Comparison of ENCODE assay signal across 2 cellular contexts in genomic region chr12:53391667-53392244, GRCh38.
TF ChIP-seq lines count a peak whose summit lies in the region.

No MANE protein-coding gene starts in this region.

TF ChIP-seq in liver, 16 proteins besides CTCF, POLR2A, EP300 and RAD21:
- peak in 1 of 2 donors; percentile 16 for TF ChIP-seq RXRA (IDR thresholded peaks at IDR 0.05)
- TF ChIP-seq, protein P1, sequence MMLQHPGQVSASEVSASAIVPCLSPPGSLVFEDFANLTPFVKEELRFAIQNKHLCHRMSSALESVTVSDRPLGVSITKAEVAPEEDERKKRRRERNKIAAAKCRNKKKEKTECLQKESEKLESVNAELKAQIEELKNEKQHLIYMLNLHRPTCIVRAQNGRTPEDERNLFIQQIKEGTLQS (IDR thresholded peaks at IDR 0.05), result no peak
- no peak for TF ChIP-seq FOXA2 (IDR thresholded peaks at IDR 0.05)
- TF ChIP-seq JUND (IDR thresholded peaks at IDR 0.05), result no peak
- no peak for TF ChIP-seq EGR1 (IDR thresholded peaks at IDR 0.05; ENCODE audit: low read depth in 2 of 2)
- no peak for TF ChIP-seq FOXA1 (IDR thresholded peaks at IDR 0.05)
- TF ChIP-seq, protein P2, sequence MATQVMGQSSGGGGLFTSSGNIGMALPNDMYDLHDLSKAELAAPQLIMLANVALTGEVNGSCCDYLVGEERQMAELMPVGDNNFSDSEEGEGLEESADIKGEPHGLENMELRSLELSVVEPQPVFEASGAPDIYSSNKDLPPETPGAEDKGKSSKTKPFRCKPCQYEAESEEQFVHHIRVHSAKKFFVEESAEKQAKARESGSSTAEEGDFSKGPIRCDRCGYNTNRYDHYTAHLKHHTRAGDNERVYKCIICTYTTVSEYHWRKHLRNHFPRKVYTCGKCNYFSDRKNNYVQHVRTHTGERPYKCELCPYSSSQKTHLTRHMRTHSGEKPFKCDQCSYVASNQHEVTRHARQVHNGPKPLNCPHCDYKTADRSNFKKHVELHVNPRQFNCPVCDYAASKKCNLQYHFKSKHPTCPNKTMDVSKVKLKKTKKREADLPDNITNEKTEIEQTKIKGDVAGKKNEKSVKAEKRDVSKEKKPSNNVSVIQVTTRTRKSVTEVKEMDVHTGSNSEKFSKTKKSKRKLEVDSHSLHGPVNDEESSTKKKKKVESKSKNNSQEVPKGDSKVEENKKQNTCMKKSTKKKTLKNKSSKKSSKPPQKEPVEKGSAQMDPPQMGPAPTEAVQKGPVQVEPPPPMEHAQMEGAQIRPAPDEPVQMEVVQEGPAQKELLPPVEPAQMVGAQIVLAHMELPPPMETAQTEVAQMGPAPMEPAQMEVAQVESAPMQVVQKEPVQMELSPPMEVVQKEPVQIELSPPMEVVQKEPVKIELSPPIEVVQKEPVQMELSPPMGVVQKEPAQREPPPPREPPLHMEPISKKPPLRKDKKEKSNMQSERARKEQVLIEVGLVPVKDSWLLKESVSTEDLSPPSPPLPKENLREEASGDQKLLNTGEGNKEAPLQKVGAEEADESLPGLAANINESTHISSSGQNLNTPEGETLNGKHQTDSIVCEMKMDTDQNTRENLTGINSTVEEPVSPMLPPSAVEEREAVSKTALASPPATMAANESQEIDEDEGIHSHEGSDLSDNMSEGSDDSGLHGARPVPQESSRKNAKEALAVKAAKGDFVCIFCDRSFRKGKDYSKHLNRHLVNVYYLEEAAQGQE (IDR thresholded peaks at IDR 0.05), result no peak
- TF ChIP-seq SP1 (IDR thresholded peaks at IDR 0.05), result peak; percentile 13
- no peak for TF ChIP-seq NR2F2 (IDR thresholded peaks at IDR 0.05)
- TF ChIP-seq YY1 (IDR thresholded peaks at IDR 0.05), result no peak
- TF ChIP-seq HNF4A (conservative IDR thresholded peaks at IDR 0.05), result peak; percentile 71
- TF ChIP-seq, protein P3, sequence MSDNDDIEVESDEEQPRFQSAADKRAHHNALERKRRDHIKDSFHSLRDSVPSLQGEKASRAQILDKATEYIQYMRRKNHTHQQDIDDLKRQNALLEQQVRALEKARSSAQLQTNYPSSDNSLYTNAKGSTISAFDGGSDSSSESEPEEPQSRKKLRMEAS (IDR thresholded peaks at IDR 0.05), result no peak
- no peak for TF ChIP-seq HNF4G (IDR thresholded peaks at IDR 0.05)
- no peak for TF ChIP-seq GABPA (IDR thresholded peaks at IDR 0.05 in 1 of 2, conservative IDR thresholded peaks at IDR 0.05 in 1 of 2)
- TF ChIP-seq ZBTB33 (IDR thresholded peaks at IDR 0.05), result no peak

TF ChIP-seq in HepG2, 621 proteins besides CTCF, POLR2A, EP300 and RAD21:
- TF ChIP-seq KAT8 (CRISPR knock-in tag; IDR thresholded peaks at IDR 0.05) (no peak), SMAD1 (CRISPR knock-in tag; IDR thresholded peaks at IDR 0.05; ENCODE audit: borderline replicate concordance, low read depth) (no peak), TBX3 (IDR thresholded peaks at IDR 0.05; ENCODE audit: borderline replicate concordance) (no peak), POLR2G (IDR thresholded peaks at IDR 0.05; ENCODE audit: low read depth, low read length) (no peak), NR2F2 (IDR thresholded peaks at IDR 0.05; ENCODE audit: borderline replicate concordance, low read depth) (no peak), ZNF446 (CRISPR knock-in tag; IDR thresholded peaks at IDR 0.05) (no peak), ZNF564 (CRISPR knock-in tag; IDR thresholded peaks at IDR 0.05) (no peak), ZNF530 (CRISPR knock-in tag; IDR thresholded peaks at IDR 0.05; ENCODE audit: low read depth) (no peak), RXRA (CRISPR knock-in tag; IDR thresholded peaks at IDR 0.05) (no peak), TOE1 (CRISPR knock-in tag; IDR thresholded peaks at IDR 0.05) (no peak), THAP11 (CRISPR knock-in tag; IDR thresholded peaks at IDR 0.05) (no peak), MIER3 (CRISPR knock-in tag; IDR thresholded peaks at IDR 0.05; ENCODE audit: borderline replicate concordance) (no peak), TP53 (CRISPR knock-in tag; conservative IDR thresholded peaks at IDR 0.05) (no peak)
- TF ChIP-seq, protein P4, sequence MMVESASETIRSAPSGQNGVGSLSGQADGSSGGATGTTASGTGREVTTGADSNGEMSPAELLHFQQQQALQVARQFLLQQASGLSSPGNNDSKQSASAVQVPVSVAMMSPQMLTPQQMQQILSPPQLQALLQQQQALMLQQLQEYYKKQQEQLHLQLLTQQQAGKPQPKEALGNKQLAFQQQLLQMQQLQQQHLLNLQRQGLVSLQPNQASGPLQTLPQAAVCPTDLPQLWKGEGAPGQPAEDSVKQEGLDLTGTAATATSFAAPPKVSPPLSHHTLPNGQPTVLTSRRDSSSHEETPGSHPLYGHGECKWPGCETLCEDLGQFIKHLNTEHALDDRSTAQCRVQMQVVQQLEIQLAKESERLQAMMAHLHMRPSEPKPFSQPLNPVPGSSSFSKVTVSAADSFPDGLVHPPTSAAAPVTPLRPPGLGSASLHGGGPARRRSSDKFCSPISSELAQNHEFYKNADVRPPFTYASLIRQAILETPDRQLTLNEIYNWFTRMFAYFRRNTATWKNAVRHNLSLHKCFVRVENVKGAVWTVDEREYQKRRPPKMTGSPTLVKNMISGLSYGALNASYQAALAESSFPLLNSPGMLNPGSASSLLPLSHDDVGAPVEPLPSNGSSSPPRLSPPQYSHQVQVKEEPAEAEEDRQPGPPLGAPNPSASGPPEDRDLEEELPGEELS (CRISPR knock-in tag; IDR thresholded peaks at IDR 0.05), result no peak
